1 cellular context compared by ENCODE assay signal in genomic region chr19:54179262-54179587, GRCh38.
TF ChIP-seq lines count a peak whose summit lies in the region.

No MANE protein-coding gene starts in this region.

TF ChIP-seq in K562, 482 proteins besides CTCF, POLR2A, EP300 and RAD21:
- no peak for TF ChIP-seq POLR2G (IDR thresholded peaks at IDR 0.05; ENCODE audit: low read depth, low read length)
- no peak for TF ChIP-seq NKRF (IDR thresholded peaks at IDR 0.05; ENCODE audit: borderline replicate concordance)
- no peak for TF ChIP-seq TFAP4 (CRISPR knock-in tag; IDR thresholded peaks at IDR 0.05; ENCODE audit: borderline replicate concordance)
- TF ChIP-seq ZKSCAN1 (IDR thresholded peaks at IDR 0.05; ENCODE audit: low read depth, low read length): no peak
- TF ChIP-seq ZBED1 (IDR thresholded peaks at IDR 0.05): no peak
- peak; percentile 63 for TF ChIP-seq RFX1 (IDR thresholded peaks at IDR 0.05)
- TF ChIP-seq ZNF3 (CRISPR knock-in tag; IDR thresholded peaks at IDR 0.05): no peak
TF ChIP-seq in K562: peak in this region for 1.
